1 cellular context compared by ENCODE assay signal in the genomic region with DNA sequence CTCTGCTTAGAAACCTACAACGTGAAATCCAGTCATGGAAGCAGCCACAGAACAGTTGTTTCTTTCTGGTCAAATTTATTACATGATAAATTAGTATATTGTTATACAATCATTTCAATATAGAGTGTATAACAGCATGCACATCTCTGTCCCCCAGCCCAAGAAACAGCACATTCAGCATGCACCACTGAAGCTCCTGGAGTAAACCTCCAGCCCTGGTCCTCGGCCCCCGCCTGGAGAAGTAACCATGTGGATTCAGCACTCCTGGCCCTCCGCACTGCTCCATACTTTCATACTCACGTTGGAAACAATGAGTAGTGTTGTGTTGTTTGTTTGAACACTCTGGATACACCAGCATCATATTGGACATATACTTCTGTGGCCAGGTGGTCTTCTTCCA.
TF ChIP-seq lines count a peak whose summit lies in the region.

No MANE protein-coding gene starts in this region.

TF ChIP-seq in K562, 482 proteins besides CTCF, POLR2A, EP300 and RAD21 (continued from another document):
- TF ChIP-seq, protein P1, sequence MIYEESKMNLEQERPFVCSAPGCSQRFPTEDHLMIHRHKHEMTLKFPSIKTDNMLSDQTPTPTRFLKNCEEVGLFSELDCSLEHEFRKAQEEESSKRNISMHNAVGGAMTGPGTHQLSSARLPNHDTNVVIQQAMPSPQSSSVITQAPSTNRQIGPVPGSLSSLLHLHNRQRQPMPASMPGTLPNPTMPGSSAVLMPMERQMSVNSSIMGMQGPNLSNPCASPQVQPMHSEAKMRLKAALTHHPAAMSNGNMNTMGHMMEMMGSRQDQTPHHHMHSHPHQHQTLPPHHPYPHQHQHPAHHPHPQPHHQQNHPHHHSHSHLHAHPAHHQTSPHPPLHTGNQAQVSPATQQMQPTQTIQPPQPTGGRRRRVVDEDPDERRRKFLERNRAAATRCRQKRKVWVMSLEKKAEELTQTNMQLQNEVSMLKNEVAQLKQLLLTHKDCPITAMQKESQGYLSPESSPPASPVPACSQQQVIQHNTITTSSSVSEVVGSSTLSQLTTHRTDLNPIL (CRISPR knock-in tag; IDR thresholded peaks at IDR 0.05), result no peak
- TF ChIP-seq ZNF551 (CRISPR knock-in tag; IDR thresholded peaks at IDR 0.05) (no peak), CHD2 (IDR thresholded peaks at IDR 0.05; ENCODE audit: low read depth, low read length) (no peak), HNRNPLL (IDR thresholded peaks at IDR 0.05; ENCODE audit: low read depth, low read length, poor library complexity, severe bottlenecking) (no peak), KLF13 (tag; IDR thresholded peaks at IDR 0.05; ENCODE audit: borderline replicate concordance, low read depth) (no peak), RFX5 (IDR thresholded peaks at IDR 0.05; ENCODE audit: low read depth, low read length) (no peak), ZNF184 (CRISPR knock-in tag; IDR thresholded peaks at IDR 0.05) (no peak), IFI16 (CRISPR knock-in tag; IDR thresholded peaks at IDR 0.05) (no peak), ETV1 (tag; conservative IDR thresholded peaks at IDR 0.05; ENCODE audit: low read depth) (no peak)
TF ChIP-seq in K562: peak in this region for 0.
